In genomic region chr1:102191723-102192122, GRCh38 we compare ENCODE assay signal across 9 cellular contexts.
DNase-seq lines count a peak whose midpoint lies in the region; ATAC-seq and TF ChIP-seq lines count a peak whose summit lies in the region.
"Had no signal": no experiment of that assay in that cellular context is flagged by ENCODE, and none has a peak within 500 bp of the region (broad histone marks: within the 10 kb centered on the region; RNA-seq: fewer than 3 reads in every experiment).

No MANE protein-coding gene starts in this region.

- no peak overlapping the region for H3K27ac ChIP-seq in KMS-11
- H3K27ac ChIP-seq in Peyer's patch, result no peak overlapping the region
- no peak overlapping the region for H3K27ac ChIP-seq in cardiac muscle cell
- H3K27ac ChIP-seq in transverse colon, result no peak overlapping the region

- no peak for ATAC-seq in activated CD4-positive, alpha-beta T cell treated with anti-CD3 and anti-CD28 coated beads for 36 hours
- ATAC-seq in GM18517 (IDR thresholded peaks at IDR 0.05; ENCODE audit: unreplicated experiment), result no peak

- TF ChIP-seq POLR2A in Peyer's patch (IDR thresholded peaks at IDR 0.05), result no peak
- no peak for TF ChIP-seq POLR2A in transverse colon (IDR thresholded peaks at IDR 0.05)

- H3K9me3 Mint-ChIP-seq in activated CD4-positive, alpha-beta T cell treated with anti-CD3 and anti-CD28 coated beads for 36 hours (ENCODE audit: low read depth), result no peaks in the 10 kb centered on the region

- no peak overlapping the region for H3K27ac Mint-ChIP-seq in activated CD4-positive, alpha-beta T cell treated with anti-CD3 and anti-CD28 coated beads for 36 hours
- H3K27ac Mint-ChIP-seq: B cell had no signal

- TF ChIP-seq CTCF in KMS-11 (conservative IDR thresholded peaks at IDR 0.05; ENCODE audit: low read depth, low read length) (peak; percentile 31; the same call in 1 of the 2 replicates), Peyer's patch (IDR thresholded peaks at IDR 0.05) (peak in 4 of 6 experiments; percentile 23 to 76 (median 68)), cardiac muscle cell (IDR thresholded peaks at IDR 0.05; ENCODE audit: low read depth, low read length) (no peak), transverse colon (IDR thresholded peaks at IDR 0.05) (peak; percentile 24 to 65 (median 45))

- no peaks in the 10 kb centered on the region for H4K20me1 ChIP-seq in KMS-11 (ENCODE audit: insufficient read depth)

- peak; percentile 7 for DNase-seq in activated CD4-positive, alpha-beta T cell treated with anti-CD3 and anti-CD28 coated beads for 36 hours
- no peak for DNase-seq in activated CD4-positive, alpha-beta T cell treated with anti-CD3 and anti-CD28 coated beads, Interleukin-2, amount 50 U/mL, for 4 hours
- peak in 1 of 3 donors; percentile 58 for DNase-seq in Peyer's patch
- peak; percentile 8 to 73 for DNase-seq in cardiac muscle cell (ENCODE audit: low read depth in 1 of 2, low spot score in 1 of 2)
- peak; percentile 21 for DNase-seq in transverse colon
- DNase-seq in hepatic stellate cell (ENCODE audit: low spot score), result no peak

- H3K9ac ChIP-seq in KMS-11, result no peak overlapping the region

- no peak overlapping the region for H3K4me3 Mint-ChIP-seq in activated CD4-positive, alpha-beta T cell treated with anti-CD3 and anti-CD28 coated beads for 36 hours
- H3K4me3 Mint-ChIP-seq: B cell had no signal

- 10 to 19% methylated on average over 2 of the region's 2 CpGs for WGBS in transverse colon (ENCODE audit: low coverage in 1 of 2), 2 donors

- no peak for TF ChIP-seq EP300 in transverse colon (IDR thresholded peaks at IDR 0.05; ENCODE audit: low read depth)

- no peaks in the 10 kb centered on the region for H3K27me3 Mint-ChIP-seq in activated CD4-positive, alpha-beta T cell treated with anti-CD3 and anti-CD28 coated beads for 36 hours
- H3K27me3 Mint-ChIP-seq: B cell had no signal

- no peaks in the 10 kb centered on the region for H3K36me3 ChIP-seq in KMS-11 (ENCODE audit: insufficient read depth)
- H3K36me3 ChIP-seq in Peyer's patch, result no peaks in the 10 kb centered on the region
- no peaks in the 10 kb centered on the region for H3K36me3 ChIP-seq in cardiac muscle cell
- H3K36me3 ChIP-seq in transverse colon, result no peaks in the 10 kb centered on the region

- H3K36me3 Mint-ChIP-seq in activated CD4-positive, alpha-beta T cell treated with anti-CD3 and anti-CD28 coated beads for 36 hours (ENCODE audit: low read depth), result no peaks in the 10 kb centered on the region

- H3K4me1 ChIP-seq in KMS-11 (ENCODE audit: low read depth, poor library complexity, severe bottlenecking) (no peaks in the 10 kb centered on the region), Peyer's patch (no peaks in the 10 kb centered on the region), cardiac muscle cell (ENCODE audit: low read depth) (no peaks in the 10 kb centered on the region), transverse colon (no peaks in the 10 kb centered on the region)

- no peaks in the 10 kb centered on the region for H3K79me2 ChIP-seq in KMS-11 (ENCODE audit: insufficient read depth, low read depth)

- H3K27me3 ChIP-seq in KMS-11 (ENCODE audit: insufficient read depth, low read depth) (no peaks in the 10 kb centered on the region), Peyer's patch (peaks cover 0 to 3% of the 10 kb centered on the region in 2 donors), cardiac muscle cell (no peaks in the 10 kb centered on the region), transverse colon (no peaks in the 10 kb centered on the region)

- no peak overlapping the region for H2AFZ ChIP-seq in KMS-11 (ENCODE audit: low read depth)

- CTCF ChIA-PET in activated CD4-positive, alpha-beta T cell treated with anti-CD3 and anti-CD28 coated beads for 36 hours (lab: Charles Lee), result no interaction called here

- H3K4me2 ChIP-seq in KMS-11, result no peak overlapping the region

- H3K4me1 Mint-ChIP-seq in activated CD4-positive, alpha-beta T cell treated with anti-CD3 and anti-CD28 coated beads for 36 hours, result no peaks in the 10 kb centered on the region
- H3K4me1 Mint-ChIP-seq: B cell had no signal

- POLR2A ChIA-PET in activated CD4-positive, alpha-beta T cell treated with anti-CD3 and anti-CD28 coated beads for 36 hours (lab: Charles Lee), result no interaction called here

- H3K4me3 ChIP-seq in KMS-11 (IDR thresholded peaks at IDR 0.05; ENCODE audit: insufficient read depth, low read depth, low read length) (no peak overlapping the region), Peyer's patch (no peak overlapping the region), cardiac muscle cell (no peak overlapping the region), transverse colon (no peak overlapping the region)

- intact Hi-C loops in activated CD4-positive, alpha-beta T cell treated with anti-CD3 and anti-CD28 coated beads for 36 hours (cut with DNase I, micrococcal nuclease), result no loop called here
- intact Hi-C loops in transverse colon (cut with DNase I; ENCODE audit: low total_unique reads), result no loop called here

- in situ Hi-C loops in transverse colon (cut with MboI; ENCODE audit: low pct_ligation_motif_present in 1 of 4, low pct_unique_long_range_greater_than_20kb in 1 of 4, low sequenced_read_pairs in 3 of 4), result loop anchor here in 1 of 4 donors (25.0 kb wide), 1 partner anchor 204 kb away; the partner anchor contains the start of gene OLFM3

- no peaks in the 10 kb centered on the region for H3K9me3 ChIP-seq in Peyer's patch
- H3K9me3 ChIP-seq in cardiac muscle cell (ENCODE audit: low read depth), result no peaks in the 10 kb centered on the region
- H3K9me3 ChIP-seq in transverse colon, result no peaks in the 10 kb centered on the region

Comparison
In these comparisons a context has a peak if more than half of its experiments do, and no peak if none do; other contexts are left out.
1. DNase-seq: peak in activated CD4-positive, alpha-beta T cell treated with anti-CD3 and anti-CD28 coated beads for 36 hours (single experiment), cardiac muscle cell (2 of 2) and transverse colon (single experiment); none in activated CD4-positive, alpha-beta T cell treated with anti-CD3 and anti-CD28 coated beads, Interleukin-2, amount 50 U/mL, for 4 hours (0 of 2) and hepatic stellate cell (single experiment).